In the genomic region with DNA sequence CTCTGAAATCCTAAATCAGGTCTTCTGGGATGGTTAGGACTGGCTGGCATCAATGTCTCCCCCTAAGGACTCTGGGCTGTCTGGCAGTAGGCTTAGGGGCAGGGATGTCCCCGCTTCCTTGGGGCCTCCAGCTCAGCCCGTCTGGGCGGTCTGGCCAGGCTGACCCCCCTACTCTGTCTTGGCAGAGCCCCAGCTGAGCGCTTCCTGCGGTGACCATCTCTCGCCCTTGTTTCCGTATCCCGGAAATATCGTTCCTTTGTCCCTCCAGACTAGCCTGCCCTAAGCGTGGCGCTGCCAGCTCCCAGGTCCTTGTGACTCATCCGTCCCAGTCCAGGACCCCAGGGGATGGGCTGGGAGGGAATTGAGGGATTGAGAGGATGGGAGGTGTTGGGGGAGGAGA, we compare ENCODE assay signal across 9 cellular contexts. TPM values are rescaled to one million over a fixed set of nuclear protein-coding genes. Genes with fewer than 3 reads are reported as not detected.
A peak's percentile ranks its signal among the peaks of the same experiment; 100 is the strongest.
DNase-seq lines count a peak whose midpoint lies in the region; ATAC-seq and TF ChIP-seq lines count a peak whose summit lies in the region.
"Had no signal": no experiment of that assay in that cellular context is flagged by ENCODE, and none has a peak within 500 bp of the region (broad histone marks: within the 10 kb centered on the region; RNA-seq: fewer than 3 reads in every experiment).

No MANE protein-coding gene starts in this region.

- H3K9me3 Mint-ChIP-seq in endodermal cell (no peaks in the 10 kb centered on the region), mesothelial cell of epicardium (no peaks in the 10 kb centered on the region)

- H3K27ac Mint-ChIP-seq in endodermal cell (no peak overlapping the region), mesothelial cell of epicardium (peak overlapping the region; percentile 92)

- no peak for TF ChIP-seq CTCF in AG10803 (conservative IDR thresholded peaks at IDR 0.05; ENCODE audit: low read length)
- no peak for TF ChIP-seq CTCF in endodermal cell (conservative IDR thresholded peaks at IDR 0.05)
- TF ChIP-seq CTCF in mesothelial cell of epicardium (IDR thresholded peaks at IDR 0.05; ENCODE audit: unreplicated experiment), result no peak

- 25 to 30% methylated on average over 5 to 12 of the region's 12 CpGs for WGBS in endodermal cell (ENCODE audit: insufficient coverage in 1 of 2, insufficient read length in 1 of 2), 2 experiments

- H3K27me3 ChIP-seq in endodermal cell (ENCODE audit: control insufficient read depth, insufficient read depth, low read length, poor library complexity, severe bottlenecking), result no peaks in the 10 kb centered on the region

- H3K4me3 Mint-ChIP-seq in endodermal cell (no peak overlapping the region), mesothelial cell of epicardium (peak overlapping the region; percentile 57)

- H3K4me3 ChIP-seq in AG10803 (ENCODE audit: low read length) (peak overlapping the region; percentile 36), endodermal cell (ENCODE audit: low read length) (no peak overlapping the region)

- H3K9me3 ChIP-seq in endodermal cell (ENCODE audit: control insufficient read depth, low read length), result no peaks in the 10 kb centered on the region

- no peak for ATAC-seq in GM21825 (IDR thresholded peaks at IDR 0.05; ENCODE audit: unreplicated experiment)
- no peak for ATAC-seq in activated CD4-positive, CD25-positive, alpha-beta regulatory T cell treated with anti-CD3 and anti-CD28 coated beads, Interleukin-2, amount 50 U/mL, for 24 hours
- ATAC-seq in HG03135 (IDR thresholded peaks at IDR 0.05; ENCODE audit: unreplicated experiment), result no peak
- no peak for ATAC-seq in GM19397 (IDR thresholded peaks at IDR 0.05; ENCODE audit: unreplicated experiment)

- H3K27me3 Mint-ChIP-seq in endodermal cell (ENCODE audit: insufficient read depth) (no peaks in the 10 kb centered on the region), mesothelial cell of epicardium (ENCODE audit: low read depth) (peaks cover 8% of the 10 kb centered on the region)

- no peak overlapping the region for H3K27ac ChIP-seq in endodermal cell (ENCODE audit: low read depth, low read length)

- H3K9ac ChIP-seq in endodermal cell (ENCODE audit: extremely low read depth, low read length, poor library complexity, severe bottlenecking), result no peak overlapping the region

- H3K36me3 Mint-ChIP-seq in endodermal cell (ENCODE audit: low read depth) (no peaks in the 10 kb centered on the region), mesothelial cell of epicardium (no peaks in the 10 kb centered on the region)

- peaks cover 3% of the 10 kb centered on the region for H3K4me1 Mint-ChIP-seq in endodermal cell
- peaks cover 4% of the 10 kb centered on the region for H3K4me1 Mint-ChIP-seq in mesothelial cell of epicardium

- peak; percentile 29 for DNase-seq in AG10803 (ENCODE audit: low read depth)
- DNase-seq in NCI-H146 treated with DMSO at 0.1 percent for 48 hours (lab: John Stamatoyannopoulos, UW; ENCODE audit: unreplicated experiment), result peak; percentile 34
- peak; percentile 91 for DNase-seq in endodermal cell
- peak in 1 of 2 experiments; percentile 49 for DNase-seq in mesothelial cell of epicardium (ENCODE audit: low spot score in 2 of 2, unreplicated experiment in 2 of 2)
- DNase-seq: activated naive CD4-positive, alpha-beta T cell treated with anti-CD3 and anti-CD28 coated beads, Interleukin-2, amount 50 U/mL, for 16 hours had no signal

- no peaks in the 10 kb centered on the region for H3K36me3 ChIP-seq in endodermal cell (ENCODE audit: control insufficient read depth, insufficient read depth, low read length)

- H3K4me1 ChIP-seq in endodermal cell (ENCODE audit: control insufficient read depth, insufficient read depth, low read length), result no peaks in the 10 kb centered on the region

RNA-seq across cellular contexts. Expression of gene GTPBP3, which starts 11.3 kb away (rescaled TPM):
- total RNA-seq in endodermal cell, result 10 to 100 TPM; 48.7 to 55.7 TPM
- 34.1 TPM for polyA plus RNA-seq in endodermal cell (2013, experiment 1 of 2)
- 33.4 TPM for polyA plus RNA-seq in endodermal cell (2013, experiment 2 of 2)
- total RNA-seq in mesothelial cell of epicardium, result 42.5 to 47.0 TPM (median 45.0 TPM) in 3 replicates

RNA-seq across cellular contexts. Expression of gene ANO8, which starts 14.0 kb away (rescaled TPM):
- total RNA-seq in endodermal cell, result 10 to 100 TPM; 27.5 to 29.5 TPM
- polyA plus RNA-seq in endodermal cell (2013, experiment 1 of 2), result 34.7 TPM
- 29.8 TPM for polyA plus RNA-seq in endodermal cell (2013, experiment 2 of 2)
- 42.1 to 43.7 TPM (median 43.5 TPM) in 3 replicates for total RNA-seq in mesothelial cell of epicardium

RNA-seq across cellular contexts. Expression of gene PLVAP, which starts 28.4 kb away (rescaled TPM):
- total RNA-seq in endodermal cell (under 1 TPM in 1 of 2 donors, not detected in 1; 0.44 TPM), mesothelial cell of epicardium (0.93 to 1.1 TPM (median 0.94 TPM) in 3 replicates)
- polyA plus RNA-seq in endodermal cell (2013, experiment 1 of 2), result 0.85 TPM
- polyA plus RNA-seq in endodermal cell (2013, experiment 2 of 2), result 1.1 TPM

RNA-seq across cellular contexts. Expression of gene DDA1, which starts 39.3 kb away (rescaled TPM):
- total RNA-seq in endodermal cell (10 to 100 TPM; 36.9 to 42.3 TPM), mesothelial cell of epicardium (37.3 to 39.6 TPM (median 38.3 TPM) in 3 replicates)
- 46.5 TPM for polyA plus RNA-seq in endodermal cell (2013, experiment 1 of 2)
- polyA plus RNA-seq in endodermal cell (2013, experiment 2 of 2), result 62.7 TPM

RNA-seq across cellular contexts. Expression of gene MRPL34, which starts 43.0 kb away (rescaled TPM):
- total RNA-seq in endodermal cell, result 10 to 100 TPM; 58.1 to 62.2 TPM
- polyA plus RNA-seq in endodermal cell (2013, experiment 1 of 2), result 51.9 TPM
- 48.7 TPM for polyA plus RNA-seq in endodermal cell (2013, experiment 2 of 2)
- 47.7 to 51.0 TPM (median 50.1 TPM) in 3 replicates for total RNA-seq in mesothelial cell of epicardium
